In the genomic region with DNA sequence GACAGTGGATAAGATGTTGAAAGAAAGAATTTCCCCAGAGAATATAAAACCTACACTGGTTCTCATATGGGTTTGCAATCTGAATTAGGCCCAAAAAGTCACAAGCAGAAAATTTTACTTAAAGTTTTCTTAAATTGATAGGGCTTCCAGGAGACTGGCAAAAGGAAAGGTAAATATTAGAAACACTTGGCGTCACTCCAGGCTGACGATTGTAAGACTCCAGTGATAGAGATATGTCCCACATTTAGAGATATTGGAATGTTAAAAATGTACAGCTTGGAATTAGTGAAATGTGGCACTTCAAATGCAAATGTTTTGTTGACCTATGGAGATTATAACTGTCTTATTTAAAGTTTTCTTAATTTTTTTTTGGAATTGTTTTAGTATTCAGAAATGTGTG, we compare ENCODE assay signal across 24 cellular contexts. TPM values are rescaled to one million over a fixed set of nuclear protein-coding genes. Genes with fewer than 3 reads are reported as not detected.
A peak's percentile ranks its signal among the peaks of the same experiment; 100 is the strongest.
DNase-seq lines count a peak whose midpoint lies in the region; ATAC-seq, FAIRE-seq and TF ChIP-seq lines count a peak whose summit lies in the region.
"Had no signal": no experiment of that assay in that cellular context is flagged by ENCODE, and none has a peak within 500 bp of the region (broad histone marks: within the 10 kb centered on the region; RNA-seq: fewer than 3 reads in every experiment).

No MANE protein-coding gene starts in this region.

- H3K9me3 ChIP-seq in left ventricle myocardium inferior (replicated peaks) (peaks cover 9% of the 10 kb centered on the region), right cardiac atrium (ENCODE audit: control insufficient read depth, low read length) (no peaks in the 10 kb centered on the region), endothelial cell of umbilical vein (replicated peaks; ENCODE audit: control insufficient read depth, insufficient read depth, low read length) (no peaks in the 10 kb centered on the region), Karpas-422 (ENCODE audit: low read length) (no peaks in the 10 kb centered on the region), spleen (peaks cover 0 to 15% (median 0%) of the 10 kb centered on the region in 8 donors)
- H3K9me3 ChIP-seq: Peyer's patch had no signal

- POLR2A ChIA-PET in endothelial cell of umbilical vein (lab: Charles Lee), result no interaction called here

- no peaks in the 10 kb centered on the region for H3K27me3 ChIP-seq in left ventricle myocardium inferior (ENCODE audit: low read depth)
- H3K27me3 ChIP-seq in right cardiac atrium (ENCODE audit: control insufficient read depth, insufficient read depth), result no peaks in the 10 kb centered on the region
- no peaks in the 10 kb centered on the region for H3K27me3 ChIP-seq in endothelial cell of umbilical vein (ENCODE audit: control insufficient read depth in 2 of 2, insufficient read depth in 2 of 2, low read length in 2 of 2)
- no peaks in the 10 kb centered on the region for H3K27me3 ChIP-seq in Karpas-422 (ENCODE audit: low read length)
- H3K27me3 ChIP-seq in spleen (replicated peaks in 1 of 7), result no peaks in the 10 kb centered on the region
- H3K27me3 ChIP-seq: Peyer's patch had no signal

- H2AFZ ChIP-seq in endothelial cell of umbilical vein (ENCODE audit: low read depth, low read length) (no peak overlapping the region), Karpas-422 (ENCODE audit: low read length) (no peak overlapping the region)
- H2AFZ ChIP-seq: GM23248 had no signal

- DNase-seq in left ventricle myocardium inferior (no peak), right cardiac atrium (no peak), astrocyte of the hippocampus (ENCODE audit: low read depth, low spot score) (peak; percentile 23), endothelial cell of umbilical vein (ENCODE audit: low read depth, low spot score) (peak; percentile 15), Karpas-422 (no peak), spleen (no peak), sciatic nerve (ENCODE audit: low spot score) (no peak)
- DNase-seq in effector memory CD8-positive, alpha-beta T cell, result no peak
- DNase-seq: CD4-positive, alpha-beta T cell; GDM1; GM23248; H9; HFFc6; MM.1S; NCI-H1048; NCI-H1436; NCI-H1930; NCI-H510A treated with DMSO at 0.1 percent for 48 hours; NCI-H748 treated with DMSO at 0.1 percent for 48 hours; Peyer's patch had no signal

- 39% methylated on average over 2 of the region's 2 CpGs for WGBS in right cardiac atrium
- 80 to 90% (median 85%) methylated on average over 2 of the region's 2 CpGs for WGBS in spleen, 5 donors

- peak overlapping the region; percentile 17 for H3K27ac ChIP-seq in left ventricle myocardium inferior (replicated peaks)
- no peak overlapping the region for H3K27ac ChIP-seq in right cardiac atrium (ENCODE audit: low read length)
- H3K27ac ChIP-seq in endothelial cell of umbilical vein (ENCODE audit: insufficient read depth, low read depth, low read length), result no peak overlapping the region
- no peak overlapping the region for H3K27ac ChIP-seq in Karpas-422 (ENCODE audit: low read length)
- no peak overlapping the region for H3K27ac ChIP-seq in spleen
- H3K27ac ChIP-seq: GM23248, Peyer's patch had no signal

- ATAC-seq in right cardiac atrium (no peak), sciatic nerve (no peak)
- ATAC-seq in effector memory CD8-positive, alpha-beta T cell (replicated peaks), result no peak

- no peak for FAIRE-seq in endothelial cell of umbilical vein (lab: Jason Lieb, UNC)
- FAIRE-seq: GM18507 had no signal

- intact Hi-C loops in left ventricle myocardium inferior (cut with micrococcal nuclease) (no loop called here), right cardiac atrium (cut with DNase I) (no loop called here), endothelial cell of umbilical vein (cut with micrococcal nuclease) (no loop called here), spleen (cut with DNase I; ENCODE audit: low total_unique reads) (no loop called here), sciatic nerve (cut with DNase I) (no loop called here)

- no peak overlapping the region for H3K4me3 Mint-ChIP-seq in effector memory CD8-positive, alpha-beta T cell
- H3K4me3 Mint-ChIP-seq: CD4-positive, alpha-beta T cell; H9; HFFc6 had no signal

- peaks cover 28% of the 10 kb centered on the region for H3K36me3 Mint-ChIP-seq in effector memory CD8-positive, alpha-beta T cell (ENCODE audit: insufficient read depth)

- peaks cover 12 to 25% of the 10 kb centered on the region in 2 donors for H3K4me1 Mint-ChIP-seq in effector memory CD8-positive, alpha-beta T cell (ENCODE audit: low read depth in 2 of 2)
- H3K4me1 Mint-ChIP-seq: H9 had no signal

- no peaks in the 10 kb centered on the region for H3K9me3 Mint-ChIP-seq in effector memory CD8-positive, alpha-beta T cell
- H3K9me3 Mint-ChIP-seq: CD4-positive, alpha-beta T cell; HFFc6 had no signal

- H3K9ac ChIP-seq in endothelial cell of umbilical vein (replicated peaks; ENCODE audit: extremely low read depth, insufficient read depth, low read length) (no peak overlapping the region), Karpas-422 (ENCODE audit: low read length) (no peak overlapping the region)
- H3K9ac ChIP-seq: GM23248 had no signal

- H3K79me2 ChIP-seq in endothelial cell of umbilical vein (ENCODE audit: control insufficient read depth, insufficient read depth, low read length) (peaks cover 28% of the 10 kb centered on the region), Karpas-422 (ENCODE audit: low read length) (peaks cover 61% of the 10 kb centered on the region)

- H3K27me3 Mint-ChIP-seq in effector memory CD8-positive, alpha-beta T cell, result no peaks in the 10 kb centered on the region
- H3K27me3 Mint-ChIP-seq: CD4-positive, alpha-beta T cell had no signal

- H3K4me2 ChIP-seq in endothelial cell of umbilical vein (ENCODE audit: insufficient read depth, low read length) (no peak overlapping the region), Karpas-422 (ENCODE audit: low read depth, low read length, poor library complexity, severe bottlenecking) (no peak overlapping the region)

- no peaks in the 10 kb centered on the region for H3K9me1 ChIP-seq in endothelial cell of umbilical vein (replicated peaks; ENCODE audit: control insufficient read depth, extremely low read depth, insufficient read depth, low read length)

- H3K9me2 ChIP-seq in Karpas-422 (replicated peaks; ENCODE audit: insufficient read depth, low read length), result no peaks in the 10 kb centered on the region

- peaks cover 40% of the 10 kb centered on the region for H3K36me3 ChIP-seq in left ventricle myocardium inferior
- H3K36me3 ChIP-seq in endothelial cell of umbilical vein (ENCODE audit: control insufficient read depth in 2 of 2, extremely low read depth in 1 of 2, insufficient read depth in 2 of 2, low read length in 2 of 2), result no peaks in the 10 kb centered on the region
- H3K36me3 ChIP-seq in Karpas-422 (ENCODE audit: insufficient read depth, low read length), result peaks cover 35% of the 10 kb centered on the region
- H3K36me3 ChIP-seq in spleen, result peaks cover 0 to 68% (median 34%) of the 10 kb centered on the region in 6 donors

- H3K4me1 ChIP-seq in left ventricle myocardium inferior (peaks cover 60% of the 10 kb centered on the region), right cardiac atrium (ENCODE audit: control insufficient read depth, insufficient read depth, low read length) (no peaks in the 10 kb centered on the region), endothelial cell of umbilical vein (ENCODE audit: control insufficient read depth, extremely low read depth, insufficient read depth, low read length) (peaks cover 22% of the 10 kb centered on the region), Karpas-422 (ENCODE audit: low read length) (peaks cover 4% of the 10 kb centered on the region; the same call in 1 of the 2 replicates), spleen (peaks cover 5 to 42% (median 32%) of the 10 kb centered on the region in 6 donors)

- H4K20me1 ChIP-seq in endothelial cell of umbilical vein (replicated peaks; ENCODE audit: control insufficient read depth, extremely low read depth, insufficient read depth, low read length), result peaks cover 4% of the 10 kb centered on the region
- no peaks in the 10 kb centered on the region for H4K20me1 ChIP-seq in Karpas-422 (ENCODE audit: insufficient read depth, low read depth, low read length)

- H3K27ac Mint-ChIP-seq in effector memory CD8-positive, alpha-beta T cell, result no peak overlapping the region
- H3K27ac Mint-ChIP-seq: CD4-positive, alpha-beta T cell; H9; HFFc6 had no signal

- CTCF ChIA-PET in endothelial cell of umbilical vein (lab: Charles Lee), result no interaction called here

- BruUV-seq in endothelial cell of umbilical vein (replicated peaks; lab: Mats Ljungman, UMichigan), result no TSS peak

- H3K4me3 ChIP-seq in left ventricle myocardium inferior (no peak overlapping the region), right cardiac atrium (ENCODE audit: low read length) (no peak overlapping the region), endothelial cell of umbilical vein (replicated peaks in 1 of 3; ENCODE audit: insufficient read depth in 1 of 3, low read depth in 1 of 3, low read length in 3 of 3) (no peak overlapping the region), Karpas-422 (ENCODE audit: low read length) (no peak overlapping the region), spleen (no peak overlapping the region)
- H3K4me3 ChIP-seq: GM23248, Peyer's patch had no signal

- dilution Hi-C loops in endothelial cell of umbilical vein (cut with MboI; ENCODE audit: extremely low pct_ligation_motif_present, low sequenced_read_pairs), result no loop called here

- TF ChIP-seq CTCF in left ventricle myocardium inferior (IDR thresholded peaks at IDR 0.05; ENCODE audit: borderline replicate concordance) (no peak), endothelial cell of umbilical vein (IDR thresholded peaks at IDR 0.05; ENCODE audit: extremely low read depth in 1 of 2, insufficient read depth in 1 of 2, low read depth in 1 of 2, low read length in 2 of 2) (no peak), spleen (IDR thresholded peaks at IDR 0.05 in 8 of 11, conservative IDR thresholded peaks at IDR 0.05 in 3 of 11) (no peak)

- TF ChIP-seq POLR2A in endothelial cell of umbilical vein (IDR thresholded peaks at IDR 0.05; ENCODE audit: low read depth, low read length) (no peak), spleen (IDR thresholded peaks at IDR 0.05) (no peak)

RNA-seq across cellular contexts. Expression of a gene that starts 14.0 kb away (rescaled TPM):
- total RNA-seq in left ventricle myocardium inferior (70.1 TPM), right cardiac atrium (10 to 100 TPM; 52.6 to 60.8 (median 53.3) TPM), endothelial cell of umbilical vein (40.1 and 45.0 TPM in 2 replicates), spleen (10 to 100 TPM; 16.4 to 56.0 (median 45.5) TPM), sciatic nerve (72.0 TPM)
- polyA plus RNA-seq in right cardiac atrium (30.8 TPM), endothelial cell of umbilical vein (4.4 and 8.6 TPM in 2 replicates), spleen (10 to 100 TPM in 2 of 3 donors, 1 to 10 TPM in 1; 6.5 to 14.1 (median 13.3) TPM)
- polyA plus RNA-seq in endothelial cell of umbilical vein (2011; cell fraction: cytosol; rRNA removed), result 7.0 and 7.6 TPM in 2 replicates
- 4.4 TPM in 2 replicates for polyA plus RNA-seq in endothelial cell of umbilical vein (2011; cell fraction: nucleus; rRNA removed)
- 35.7 and 41.6 TPM in 2 replicates for polyA plus RNA-seq in endothelial cell of umbilical vein (2012)
- polyA minus RNA-seq in endothelial cell of umbilical vein, result 6.0 and 6.5 TPM in 2 replicates
- 8.1 TPM for polyA minus RNA-seq in endothelial cell of umbilical vein (2011; cell fraction: cytosol; rRNA and poly(A)+ RNA removed)
- 7.7 and 9.8 TPM in 2 replicates for polyA minus RNA-seq in endothelial cell of umbilical vein (2011; cell fraction: nucleus; rRNA and poly(A)+ RNA removed)
- 18.5 and 95.3 TPM in 2 replicates for total RNA-seq in Karpas-422 (2014; rRNA removed; shearing (Covaris generic); ENCODE audit: low replicate concordance)

RNA-seq across cellular contexts. Expression of a gene that starts 27.1 kb away (rescaled TPM):
- 0.96 TPM for total RNA-seq in left ventricle myocardium inferior
- 1 to 10 TPM; 1.3 to 1.9 (median 1.7) TPM for total RNA-seq in right cardiac atrium
- 0.41 TPM for polyA plus RNA-seq in right cardiac atrium
- total RNA-seq in endothelial cell of umbilical vein, result not detected in 2 replicates
- polyA plus RNA-seq in endothelial cell of umbilical vein, result not detected in 2 replicates
- not detected in 2 replicates for polyA plus RNA-seq in endothelial cell of umbilical vein (2011; cell fraction: cytosol; rRNA removed)
- polyA plus RNA-seq in endothelial cell of umbilical vein (2011; cell fraction: nucleus; rRNA removed), result not detected in 2 replicates
- not detected in 2 replicates for polyA plus RNA-seq in endothelial cell of umbilical vein (2012)
- polyA minus RNA-seq in endothelial cell of umbilical vein, result not detected in 2 replicates
- polyA minus RNA-seq in endothelial cell of umbilical vein (2011; cell fraction: cytosol; rRNA and poly(A)+ RNA removed), result not detected
- polyA minus RNA-seq in endothelial cell of umbilical vein (2011; cell fraction: nucleus; rRNA and poly(A)+ RNA removed), result not detected in 2 replicates
- total RNA-seq in Karpas-422 (2014; rRNA removed; shearing (Covaris generic); ENCODE audit: low replicate concordance), result 0.51 and 1.6 TPM in 2 replicates
- total RNA-seq in spleen, result 10 to 100 TPM; 14.2 to 42.7 (median 25.4) TPM
- polyA plus RNA-seq in spleen, result 1 to 10 TPM; 4.2 to 8.9 (median 7.3) TPM
- total RNA-seq in sciatic nerve, result 3.1 TPM
- total RNA-seq: Daoy, GM23248, H9, HFFc6, LHCN-M2 had no signal
- polyA plus RNA-seq: BJ had no signal

Comparison
In these comparisons a context has a peak if more than half of its experiments do, and no peak if none do; other contexts are left out.
1. DNase-seq: peak in astrocyte of the hippocampus (single experiment) and endothelial cell of umbilical vein (single experiment); none in left ventricle myocardium inferior (single experiment), right cardiac atrium (0 of 3), Karpas-422 (single experiment), spleen (single experiment), sciatic nerve (single experiment) and effector memory CD8-positive, alpha-beta T cell (0 of 3).